8 cellular contexts compared by ENCODE assay signal in the genomic region with DNA sequence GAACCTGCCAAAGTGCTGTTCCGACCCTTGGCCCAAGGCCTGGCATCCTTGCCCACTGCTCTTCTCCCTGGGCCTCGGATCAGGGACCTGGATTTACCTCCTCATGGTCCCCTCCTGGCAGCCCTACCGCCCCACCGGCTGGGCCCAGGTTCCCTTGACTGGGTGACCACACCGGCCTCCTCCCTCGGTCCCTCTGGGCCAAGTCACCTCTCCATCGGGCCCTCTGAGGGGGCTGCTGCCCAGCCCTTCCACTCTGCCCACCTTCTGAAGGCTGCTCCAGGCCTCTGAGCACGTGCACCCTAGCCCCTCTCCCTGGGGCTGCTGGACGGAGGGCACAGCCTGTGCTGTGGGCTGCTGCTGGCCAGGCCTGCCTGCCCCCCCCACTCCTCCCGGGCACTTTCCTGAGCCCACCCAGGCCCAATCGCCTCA. TPM values are rescaled to one million over a fixed set of nuclear protein-coding genes. Genes with fewer than 3 reads are reported as not detected.
DNase-seq lines count a peak whose midpoint lies in the region; ATAC-seq and TF ChIP-seq lines count a peak whose summit lies in the region.

No MANE protein-coding gene starts in this region.

- H3K4me1 ChIP-seq in lower lobe of right lung (peaks cover 16% of the 10 kb centered on the region), upper lobe of right lung (peaks cover 11% of the 10 kb centered on the region)

- H3K9me3 Mint-ChIP-seq in activated naive CD4-positive, alpha-beta T cell treated with anti-CD3 and anti-CD28 coated beads, Interleukin-2, amount 10 ng/mL, durations not matched to agents 7 days and 5 days: peaks cover 14% of the 10 kb centered on the region

- H3K4me3 ChIP-seq in astrocyte of the cerebellum (ENCODE audit: low read depth, low read length): peak overlapping the region; percentile 88
- peak overlapping the region; percentile 94 for H3K4me3 ChIP-seq in lower lobe of right lung
- H3K4me3 ChIP-seq in upper lobe of right lung: peak overlapping the region; percentile 99

- H3K27ac ChIP-seq in lower lobe of right lung (peak overlapping the region; percentile 92), upper lobe of right lung (peak overlapping the region; percentile 89)

- peaks cover 11% of the 10 kb centered on the region for H3K4me1 Mint-ChIP-seq in activated naive CD4-positive, alpha-beta T cell treated with anti-CD3 and anti-CD28 coated beads, Interleukin-2, amount 10 ng/mL, durations not matched to agents 7 days and 5 days

- H3K36me3 ChIP-seq in lower lobe of right lung (no peaks in the 10 kb centered on the region), upper lobe of right lung (no peaks in the 10 kb centered on the region)

- no peak for TF ChIP-seq CTCF in astrocyte of the cerebellum (IDR thresholded peaks at IDR 0.05; ENCODE audit: low read depth, low read length, missing control alignments)
- TF ChIP-seq CTCF in lower lobe of right lung (IDR thresholded peaks at IDR 0.05): no peak
- TF ChIP-seq CTCF in upper lobe of right lung (IDR thresholded peaks at IDR 0.05): no peak

- DNase-seq in activated naive CD4-positive, alpha-beta T cell treated with anti-CD3 and anti-CD28 coated beads, Interleukin-2, amount 10 ng/mL, durations not matched to agents 7 days and 5 days: no peak
- DNase-seq in activated naive CD4-positive, alpha-beta T cell treated with anti-CD3 and anti-CD28 coated beads, Interleukin-2, amount 50 U/mL, for 16 hours: no peak
- DNase-seq in astrocyte of the cerebellum (ENCODE audit: low read depth) (no peak), lower lobe of right lung (no peak), upper lobe of right lung (peak; percentile 63), foreskin melanocyte (no peak), anterior cingulate cortex (lab: John Stamatoyannopoulos, UW) (no peak), kidney glomerular epithelial cell (lab: John Stamatoyannopoulos, UW) (no peak)

- peak overlapping the region; percentile 89 for H3K4me3 Mint-ChIP-seq in activated naive CD4-positive, alpha-beta T cell treated with anti-CD3 and anti-CD28 coated beads, Interleukin-2, amount 10 ng/mL, durations not matched to agents 7 days and 5 days

- peaks cover 4% of the 10 kb centered on the region for H3K36me3 Mint-ChIP-seq in activated naive CD4-positive, alpha-beta T cell treated with anti-CD3 and anti-CD28 coated beads, Interleukin-2, amount 10 ng/mL, durations not matched to agents 7 days and 5 days

- CTCF ChIA-PET in activated naive CD4-positive, alpha-beta T cell treated with anti-CD3 and anti-CD28 coated beads, Interleukin-2, amount 10 ng/mL, durations not matched to agents 7 days and 5 days (lab: Charles Lee): interaction anchor here (0.5 kb wide), 1 partner anchor 64 kb away, joined by 3 read pairs; no protein-coding TSS in a partner anchor

- H3K27me3 Mint-ChIP-seq in activated naive CD4-positive, alpha-beta T cell treated with anti-CD3 and anti-CD28 coated beads, Interleukin-2, amount 10 ng/mL, durations not matched to agents 7 days and 5 days: peaks cover 33% of the 10 kb centered on the region

- H3K9me3 ChIP-seq in lower lobe of right lung (peaks cover 10% of the 10 kb centered on the region), upper lobe of right lung (peaks cover 11% of the 10 kb centered on the region)

- no peaks in the 10 kb centered on the region for H3K27me3 ChIP-seq in lower lobe of right lung (ENCODE audit: low read depth)
- no peaks in the 10 kb centered on the region for H3K27me3 ChIP-seq in upper lobe of right lung

- ATAC-seq in lower lobe of right lung (no peak), upper lobe of right lung (no peak)

- intact Hi-C loops in lower lobe of right lung (cut with DNase I) (no loop called here), upper lobe of right lung (cut with DNase I) (loop anchor here (10.0 kb wide), 1 partner anchor 227 kb away; a partner anchor contains a TSS)

- H3K27ac Mint-ChIP-seq in activated naive CD4-positive, alpha-beta T cell treated with anti-CD3 and anti-CD28 coated beads, Interleukin-2, amount 10 ng/mL, durations not matched to agents 7 days and 5 days: peak overlapping the region; percentile 91

- in situ Hi-C loops in astrocyte of the cerebellum (cut with HindIII; ENCODE audit: low sequenced_read_pairs): no loop called here

RNA-seq across cellular contexts. Expression of a gene that starts 9.3 kb away (rescaled TPM):
- total RNA-seq in lower lobe of right lung (7.6 TPM), upper lobe of right lung (3.2 TPM)

RNA-seq across cellular contexts. Expression of a gene that starts 55.6 kb away (rescaled TPM):
- 26.3 TPM for total RNA-seq in lower lobe of right lung
- 25.9 TPM for total RNA-seq in upper lobe of right lung
